15 cellular contexts compared by ENCODE assay signal in genomic region chr1:27144349-27144748, GRCh38. TPM values are rescaled to one million over a fixed set of nuclear protein-coding genes. Genes with fewer than 3 reads are reported as not detected.
DNase-seq lines count a peak whose midpoint lies in the region; ATAC-seq, FAIRE-seq and TF ChIP-seq lines count a peak whose summit lies in the region.
"Had no signal": no experiment of that assay in that cellular context is flagged by ENCODE, and none has a peak within 500 bp of the region (broad histone marks: within the 10 kb centered on the region; RNA-seq: fewer than 3 reads in every experiment).

No MANE protein-coding gene starts in this region.

- 0 out of 2 replicates have a peak, but pooled peaks cover under 1% of the 10 kb centered on the region for H4K20me1 ChIP-seq in SK-N-SH (ENCODE audit: insufficient read depth)

- H3K36me3 Mint-ChIP-seq in T-helper 2 cell treated with Interferon-gamma antibody and Interleukin-4, amounts not matched to agents 5 μg/mL and 100 μg/mL, for 36 hours (ENCODE audit: low read depth): peaks cover 12% of the 10 kb centered on the region
- H3K36me3 Mint-ChIP-seq: natural killer cell had no signal

- H3K4me1 ChIP-seq in SK-N-SH (ENCODE audit: control insufficient read depth in 1 of 2, insufficient read depth in 2 of 2, low read depth in 1 of 2, low read length in 1 of 2) (peaks cover 33 to 46% of the 10 kb centered on the region in 2 experiments; a peak in 3 of 4 replicates), mucosa of rectum (ENCODE audit: control insufficient read depth in 2 of 2, insufficient read depth in 2 of 2, low read length in 2 of 2) (peaks cover 37 to 52% of the 10 kb centered on the region in 2 donors), thoracic aorta (ENCODE audit: control insufficient read depth in 1 of 2, low read depth in 2 of 2) (peaks cover 20 to 50% of the 10 kb centered on the region in 2 donors)

- no peak for TF ChIP-seq RAD21 in SK-N-SH (IDR thresholded peaks at IDR 0.05; ENCODE audit: low read length)

- POLR2A ChIA-PET in SK-N-SH (lab: Yijun Ruan, JAX): no interaction called here

- TF ChIP-seq CTCF in SK-N-SH (IDR thresholded peaks at IDR 0.05) (no peak), bronchial epithelial cell (IDR thresholded peaks at IDR 0.05; ENCODE audit: insufficient read depth, low read length, severe bottlenecking) (no peak), thoracic aorta (IDR thresholded peaks at IDR 0.05) (no peak)

- CTCF ChIA-PET in SK-N-SH (lab: Yijun Ruan, JAX): interaction anchor here (1.1 to 5.3 kb wide), 7 partner anchors 9 to 156 kb away, joined by 3 to 22 read pairs (median 5); no protein-coding TSS in a partner anchor

- no peaks in the 10 kb centered on the region for H3K27me3 Mint-ChIP-seq in T-helper 2 cell treated with Interferon-gamma antibody and Interleukin-4, amounts not matched to agents 5 μg/mL and 100 μg/mL, for 36 hours (ENCODE audit: low read depth)
- H3K27me3 Mint-ChIP-seq: T-cell had no signal

- H3K36me3 ChIP-seq in SK-N-SH (replicated peaks in 1 of 2; ENCODE audit: control insufficient read depth in 1 of 2, insufficient read depth in 2 of 2, low read length in 1 of 2) (no peaks in the 10 kb centered on the region), bronchial epithelial cell (ENCODE audit: control insufficient read depth, insufficient read depth, low read length) (peaks cover 2% of the 10 kb centered on the region), mucosa of rectum (ENCODE audit: control insufficient read depth in 2 of 2, insufficient read depth in 2 of 2, low read length in 2 of 2) (peaks cover 0 to 6% of the 10 kb centered on the region in 2 donors), thoracic aorta (peaks cover 2% of the 10 kb centered on the region)

- H3K4me2 ChIP-seq in SK-N-SH: no peak overlapping the region; the same call in 1 of the 2 replicates

- H3K9me3 ChIP-seq in SK-N-SH: no peaks in the 10 kb centered on the region
- no peaks in the 10 kb centered on the region for H3K9me3 ChIP-seq in mucosa of rectum (ENCODE audit: control insufficient read depth in 2 of 2, low read length in 2 of 2)
- H3K9me3 ChIP-seq in thoracic aorta: no peaks in the 10 kb centered on the region
- H3K9me3 ChIP-seq: A549 had no signal

- H3K27me3 ChIP-seq in SK-N-SH (ENCODE audit: insufficient read depth): no peaks in the 10 kb centered on the region
- no peaks in the 10 kb centered on the region for H3K27me3 ChIP-seq in bronchial epithelial cell (ENCODE audit: control insufficient read depth, insufficient read depth, low read length)
- H3K27me3 ChIP-seq in mucosa of rectum (ENCODE audit: control insufficient read depth in 2 of 2, insufficient read depth in 2 of 2, low read length in 2 of 2): no peaks in the 10 kb centered on the region
- no peaks in the 10 kb centered on the region for H3K27me3 ChIP-seq in thoracic aorta (replicated peaks; ENCODE audit: insufficient read depth)

- H3K9me2 ChIP-seq in SK-N-SH: no peaks in the 10 kb centered on the region

- H3F3A ChIP-seq in SK-N-SH (replicated peaks; ENCODE audit: insufficient read depth): peaks cover 28% of the 10 kb centered on the region

- H3K27ac ChIP-seq in SK-N-SH (ENCODE audit: low read depth in 2 of 2, low read length in 1 of 2) (peak overlapping the region; percentile 56 to 91), mucosa of rectum (ENCODE audit: low read depth in 2 of 2, low read length in 2 of 2) (peak overlapping the region; percentile 68 to 79), thoracic aorta (peak overlapping the region; percentile 35 to 91)
- H3K27ac ChIP-seq: HL-60 had no signal

- no peak for ATAC-seq in SK-N-SH treated with all-trans-retinoic acid at 6 μM for 48 hours
- no peak for ATAC-seq in thoracic aorta (ENCODE audit: insufficient number of reproducible peaks, low FRiP score, low read depth)
- no peak for ATAC-seq in HG02852 (IDR thresholded peaks at IDR 0.05; ENCODE audit: unreplicated experiment)
- ATAC-seq: natural killer cell, T-cell had no signal

- DNase-seq in SK-N-SH (no peak), bronchial epithelial cell (ENCODE audit: low read depth) (peak; percentile 59), thoracic aorta (ENCODE audit: low spot score) (no peak), D341Med (ENCODE audit: low spot score) (no peak)
- DNase-seq in T-helper 2 cell treated with Interferon-gamma antibody and Interleukin-4, amounts not matched to agents 5 μg/mL and 100 μg/mL, for 36 hours (ENCODE audit: low spot score): no peak
- DNase-seq: activated T-cell treated with anti-CD3 and anti-CD28 coated beads, Interleukin-2, amount 50 U/mL, for 1 hour; dermis blood vessel endothelial cell; natural killer cell; NCI-H226; T-cell had no signal

- peaks cover 15% of the 10 kb centered on the region for H3K4me1 Mint-ChIP-seq in T-helper 2 cell treated with Interferon-gamma antibody and Interleukin-4, amounts not matched to agents 5 μg/mL and 100 μg/mL, for 36 hours (ENCODE audit: low read depth)

- no peak overlapping the region for H3K4me3 Mint-ChIP-seq in T-helper 2 cell treated with Interferon-gamma antibody and Interleukin-4, amounts not matched to agents 5 μg/mL and 100 μg/mL, for 36 hours
- H3K4me3 Mint-ChIP-seq: natural killer cell, T-cell had no signal

- peaks cover 86% of the 10 kb centered on the region for H3K79me2 ChIP-seq in SK-N-SH (ENCODE audit: insufficient read depth)

- H3K9me3 Mint-ChIP-seq in T-helper 2 cell treated with Interferon-gamma antibody and Interleukin-4, amounts not matched to agents 5 μg/mL and 100 μg/mL, for 36 hours: no peaks in the 10 kb centered on the region
- H3K9me3 Mint-ChIP-seq: natural killer cell, T-cell had no signal

- no peak overlapping the region for H3K27ac Mint-ChIP-seq in T-helper 2 cell treated with Interferon-gamma antibody and Interleukin-4, amounts not matched to agents 5 μg/mL and 100 μg/mL, for 36 hours
- H3K27ac Mint-ChIP-seq: natural killer cell had no signal

- H3K9ac ChIP-seq in SK-N-SH (no peak overlapping the region), mucosa of rectum (ENCODE audit: low read depth in 1 of 2, low read length in 2 of 2) (peak overlapping the region in 1 of 2 donors; percentile 13)

- H2AFZ ChIP-seq in SK-N-SH (ENCODE audit: low read depth): no peak overlapping the region

- FAIRE-seq in bronchial epithelial cell (lab: Jason Lieb, UNC): no peak
- FAIRE-seq: A549 had no signal

- H3K4me3 ChIP-seq in SK-N-SH (ENCODE audit: low read depth in 2 of 2, low read length in 1 of 2): no peak overlapping the region
- no peak overlapping the region for H3K4me3 ChIP-seq in bronchial epithelial cell (ENCODE audit: low read depth, low read length)
- H3K4me3 ChIP-seq in mucosa of rectum (ENCODE audit: low read length in 2 of 2): peak overlapping the region in 1 of 2 donors; percentile 6
- no peak overlapping the region for H3K4me3 ChIP-seq in thoracic aorta
- H3K4me3 ChIP-seq: A549 had no signal

- 87% methylated on average over 7 of the region's 7 CpGs for WGBS in SK-N-SH (ENCODE audit: low lambda C conversion rate)

- TF ChIP-seq EP300 in SK-N-SH (IDR thresholded peaks at IDR 0.05; ENCODE audit: borderline replicate concordance in 1 of 2, low read depth in 1 of 2, low read length in 1 of 2): no peak

TF ChIP-seq in SK-N-SH, 30 proteins besides CTCF, POLR2A, EP300 and RAD21 (continues in another document):
- TF ChIP-seq JUND (IDR thresholded peaks at IDR 0.05): no peak
- TF ChIP-seq CHD2 (IDR thresholded peaks at IDR 0.05; ENCODE audit: low read length, partially characterized antibody): no peak
- TF ChIP-seq NFIC (IDR thresholded peaks at IDR 0.05; ENCODE audit: borderline replicate concordance): no peak
- TF ChIP-seq NRF1 (IDR thresholded peaks at IDR 0.05; ENCODE audit: low read depth, low read length): no peak
- TF ChIP-seq YY1 (IDR thresholded peaks at IDR 0.05; ENCODE audit: low read depth): no peak
- TF ChIP-seq SMC3 (IDR thresholded peaks at IDR 0.05; ENCODE audit: low read depth, low read length): no peak
- TF ChIP-seq FOXJ3 (CRISPR knock-in tag; IDR thresholded peaks at IDR 0.05): no peak

TF ChIP-seq in SK-N-SH treated with all-trans-retinoic acid at 6 μM for 48 hours, 23 proteins besides CTCF, POLR2A, EP300 and RAD21 (continues in another document):
- TF ChIP-seq RARB (CRISPR knock-in tag; IDR thresholded peaks at IDR 0.05) (no peak), SNAI2 (CRISPR knock-in tag; IDR thresholded peaks at IDR 0.05) (no peak), ZNF70 (CRISPR knock-in tag; IDR thresholded peaks at IDR 0.05) (no peak)
- TF ChIP-seq, protein P1, sequence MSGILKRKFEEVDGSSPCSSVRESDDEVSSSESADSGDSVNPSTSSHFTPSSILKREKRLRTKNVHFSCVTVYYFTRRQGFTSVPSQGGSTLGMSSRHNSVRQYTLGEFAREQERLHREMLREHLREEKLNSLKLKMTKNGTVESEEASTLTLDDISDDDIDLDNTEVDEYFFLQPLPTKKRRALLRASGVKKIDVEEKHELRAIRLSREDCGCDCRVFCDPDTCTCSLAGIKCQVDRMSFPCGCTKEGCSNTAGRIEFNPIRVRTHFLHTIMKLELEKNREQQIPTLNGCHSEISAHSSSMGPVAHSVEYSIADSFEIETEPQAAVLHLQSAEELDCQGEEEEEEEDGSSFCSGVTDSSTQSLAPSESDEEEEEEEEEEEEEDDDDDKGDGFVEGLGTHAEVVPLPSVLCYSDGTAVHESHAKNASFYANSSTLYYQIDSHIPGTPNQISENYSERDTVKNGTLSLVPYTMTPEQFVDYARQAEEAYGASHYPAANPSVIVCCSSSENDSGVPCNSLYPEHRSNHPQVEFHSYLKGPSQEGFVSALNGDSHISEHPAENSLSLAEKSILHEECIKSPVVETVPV (CRISPR knock-in tag; IDR thresholded peaks at IDR 0.05): no peak
- TF ChIP-seq, protein P2, sequence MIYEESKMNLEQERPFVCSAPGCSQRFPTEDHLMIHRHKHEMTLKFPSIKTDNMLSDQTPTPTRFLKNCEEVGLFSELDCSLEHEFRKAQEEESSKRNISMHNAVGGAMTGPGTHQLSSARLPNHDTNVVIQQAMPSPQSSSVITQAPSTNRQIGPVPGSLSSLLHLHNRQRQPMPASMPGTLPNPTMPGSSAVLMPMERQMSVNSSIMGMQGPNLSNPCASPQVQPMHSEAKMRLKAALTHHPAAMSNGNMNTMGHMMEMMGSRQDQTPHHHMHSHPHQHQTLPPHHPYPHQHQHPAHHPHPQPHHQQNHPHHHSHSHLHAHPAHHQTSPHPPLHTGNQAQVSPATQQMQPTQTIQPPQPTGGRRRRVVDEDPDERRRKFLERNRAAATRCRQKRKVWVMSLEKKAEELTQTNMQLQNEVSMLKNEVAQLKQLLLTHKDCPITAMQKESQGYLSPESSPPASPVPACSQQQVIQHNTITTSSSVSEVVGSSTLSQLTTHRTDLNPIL (CRISPR knock-in tag; IDR thresholded peaks at IDR 0.05; ENCODE audit: low read depth): no peak

RNA-seq across cellular contexts. Expression of gene SLC9A1, which starts 10.6 kb away (rescaled TPM):
- 5.6 and 11.4 TPM in 2 replicates for polyA plus RNA-seq in SK-N-SH (2012; rRNA removed)
- polyA plus RNA-seq in SK-N-SH (2012; cell fraction: cytosol; rRNA removed): 7.0 and 9.2 TPM in 2 replicates
- 10.7 and 14.3 TPM in 2 replicates for polyA plus RNA-seq in SK-N-SH (2012; cell fraction: nucleus; rRNA removed)
- 5.0 and 22.8 TPM in 2 replicates for total RNA-seq in bronchial epithelial cell
- total RNA-seq in thoracic aorta: 10 to 100 TPM; 12.3 to 36.3 TPM
